In genomic region chr19:46204008-46204407, GRCh38 we compare ENCODE assay signal across 1 cellular context.
TF ChIP-seq lines count a peak whose summit lies in the region.

No MANE protein-coding gene starts in this region.

TF ChIP-seq in A549, 52 proteins besides CTCF, POLR2A, EP300 and RAD21:
- TF ChIP-seq CHD4 (IDR thresholded peaks at IDR 0.05; ENCODE audit: borderline replicate concordance), result no peak
- peak; percentile 58 for TF ChIP-seq MAFK (IDR thresholded peaks at IDR 0.05; ENCODE audit: partially characterized antibody)
TF ChIP-seq in A549: peak in this region for 1.
